In the genomic region with DNA sequence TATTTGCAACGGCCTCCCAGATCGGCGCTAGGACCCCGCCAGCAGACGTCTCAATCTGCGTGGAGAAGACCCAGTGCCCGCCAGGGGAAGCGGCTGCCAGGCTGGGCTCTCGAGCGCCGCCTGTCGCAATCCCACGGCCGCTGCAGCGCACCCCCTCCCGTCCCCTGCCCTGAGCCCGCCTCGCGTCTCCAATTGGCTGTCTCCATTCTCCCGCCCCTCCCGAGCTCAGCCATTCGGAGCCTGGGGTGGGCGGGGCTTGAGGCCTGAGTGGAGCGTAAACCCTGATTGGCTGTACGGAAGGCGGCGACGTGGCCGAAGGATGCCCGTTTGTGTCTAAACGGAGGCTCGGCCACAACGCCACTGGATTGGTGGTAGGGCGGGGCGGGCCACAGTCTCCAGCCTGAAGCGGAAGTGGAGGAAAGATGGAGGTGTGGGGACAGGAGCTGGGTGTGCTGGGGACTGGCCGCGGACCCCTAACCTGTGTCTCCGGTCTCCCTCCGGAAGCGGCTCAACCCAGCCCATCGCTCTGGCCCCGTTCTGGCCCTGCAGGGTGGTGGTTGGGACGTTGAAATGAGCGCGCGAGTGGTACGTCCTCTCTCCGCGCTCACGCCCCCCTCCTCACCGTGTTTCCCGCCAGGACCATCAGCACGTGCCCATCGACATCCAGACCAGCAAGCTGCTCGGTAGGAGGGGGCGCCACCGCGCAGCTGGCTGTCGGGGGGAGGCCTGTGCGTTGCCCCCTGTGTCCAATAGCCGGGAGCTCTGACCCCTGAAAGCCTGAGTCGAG, we compare ENCODE assay signal across 8 cellular contexts. TPM values are rescaled to one million over a fixed set of nuclear protein-coding genes. Genes with fewer than 3 reads are reported as not detected.
DNase-seq lines count a peak whose midpoint lies in the region; ATAC-seq and TF ChIP-seq lines count a peak whose summit lies in the region.

TSS of gene CDK5RAP3 (plus strand) at position 389 of the 787 bp plus-strand sequence. CDS start at position 423, 34 bp downstream.

- TF ChIP-seq CTCF in GM12875 (IDR thresholded peaks at IDR 0.05; ENCODE audit: borderline replicate concordance, insufficient read depth, low read depth, low read length) (peak; percentile 97), heart right ventricle (IDR thresholded peaks at IDR 0.05) (peak in 8 of 9 donors; percentile 88 to 100 (median 96))

- H3K27ac ChIP-seq in heart right ventricle, result peak within 1 kb of the TSS in 9 of 10 donors; percentile 47 to 91 (median 84)

- intact Hi-C loops in heart right ventricle (cut with DNase I), result loop anchor here in 7 of 10 donors (1.0 to 5.0 kb wide), 8 partner anchors 22 to 130 kb away; partner anchors contain the start of genes SCRN2 (in 4 of the 7) and SP2 (in 4 of the 7)
- intact Hi-C loops in posterior vena cava (cut with DNase I), result no loop called here

- H3K9me3 ChIP-seq in heart right ventricle, result no peaks in the 10 kb centered on the region

- peaks cover 4 to 24% (median 15%) of the 10 kb centered on the region in 9 donors for H3K4me1 ChIP-seq in heart right ventricle

- H3K36me3 ChIP-seq in heart right ventricle, result peaks cover 0 to 34% (median 13%) of the 10 kb centered on the region in 9 donors

- 0 to 1% methylated on average over 61 to 63 of the region's 63 CpGs for WGBS in heart right ventricle, 2 donors

- H3K4me3 ChIP-seq in GM12875 (ENCODE audit: low read depth, low read length) (peak within 1 kb of the TSS; percentile 93), heart right ventricle (peak within 1 kb of the TSS; percentile 62 to 98 (median 92))

- ATAC-seq in HG02840 (IDR thresholded peaks at IDR 0.05; ENCODE audit: low FRiP score, unreplicated experiment) (peak; percentile 94), heart right ventricle (peak; percentile 99 to 100 (median 100))

- H3K27me3 ChIP-seq in heart right ventricle, result no peaks in the 10 kb centered on the region

- DNase-seq in NCI-H1436 treated with DMSO at 0.1 percent for 48 hours (lab: John Stamatoyannopoulos, UW) (peak; percentile 97), T-helper 1 cell (peak; percentile 96 to 100 (median 97)), amniotic epithelial cell (ENCODE audit: low read depth) (peak; percentile 98), heart right ventricle (peak; percentile 100), posterior vena cava (ENCODE audit: low spot score) (peak; percentile 100), ureter (ENCODE audit: low spot score) (peak; percentile 100)

RNA-seq across cellular contexts. Expression of gene CDK5RAP3, which starts in this region (rescaled TPM):
- total RNA-seq in heart right ventricle, result 10 to 100 TPM; 44.0 to 71.2 (median 62.3) TPM
- 100 to 1,000 TPM in 1 of 2 donors, 10 to 100 TPM in 1; 69.9 to 143 TPM for polyA plus RNA-seq in heart right ventricle
- total RNA-seq in posterior vena cava, result 10 to 100 TPM; 80.3 to 95.8 TPM
- 207 TPM for total RNA-seq in ureter

Comparison
In these comparisons a context has a peak if more than half of its experiments do, and no peak if none do; other contexts are left out.
1. Peak in every context shown above with its lines: DNase-seq, ATAC-seq, H3K4me3 ChIP-seq and H3K27ac ChIP-seq.
2. intact Hi-C loops: an anchor here in heart right ventricle (1.0 to 5.0 kb wide); none called in posterior vena cava.